ENCODE assay signal across 8 cellular contexts in the genomic region with DNA sequence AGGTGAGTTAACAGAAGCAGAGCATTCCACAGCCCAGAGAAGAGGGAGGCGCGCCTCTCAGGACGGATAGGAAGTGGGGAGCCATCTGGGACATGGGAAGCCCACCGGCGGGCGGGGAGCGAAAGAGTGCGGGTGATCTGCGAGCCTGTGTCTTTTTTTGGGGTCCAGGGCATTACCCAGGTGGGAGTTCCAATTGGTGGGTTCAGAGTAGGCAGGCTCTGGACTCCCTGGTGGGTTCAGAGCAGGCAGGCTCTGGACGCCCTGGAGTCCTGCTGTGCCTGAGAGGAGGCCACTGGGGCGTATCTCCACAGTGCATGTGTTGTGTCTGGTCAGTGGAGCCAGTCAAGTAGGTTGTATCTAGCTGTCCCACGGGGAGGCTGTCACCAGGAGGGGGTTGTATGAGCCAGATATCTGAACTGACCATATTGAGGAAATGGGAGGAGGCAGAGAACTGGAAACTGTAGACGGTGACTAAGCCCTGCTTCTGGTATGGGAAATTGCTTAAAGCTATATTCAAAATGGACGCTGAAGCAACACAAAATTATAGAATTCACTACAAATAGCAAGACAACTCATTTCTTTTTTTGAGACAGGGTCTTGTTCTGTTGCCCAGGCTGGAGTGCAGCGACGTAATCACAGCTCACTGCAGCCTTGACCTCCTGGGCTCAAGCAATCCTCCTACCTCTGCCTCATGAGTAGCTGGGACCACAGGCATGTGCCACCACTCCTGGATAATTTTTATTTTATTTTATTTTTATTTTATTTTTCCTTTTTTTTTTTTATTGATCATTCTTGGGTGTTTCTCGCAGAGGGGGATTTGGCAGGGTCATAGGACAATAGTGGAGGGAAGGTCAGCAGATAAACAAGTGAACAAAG. TPM values are rescaled to one million over a fixed set of nuclear protein-coding genes. Genes with fewer than 3 reads are reported as not detected.
DNase-seq lines count a peak whose midpoint lies in the region; ATAC-seq and TF ChIP-seq lines count a peak whose summit lies in the region.

No MANE protein-coding gene starts in this region.

- H3K36me3 Mint-ChIP-seq in endodermal cell (ENCODE audit: low read depth) = peaks cover 7% of the 10 kb centered on the region

- peaks cover 29% of the 10 kb centered on the region for H3K9me3 Mint-ChIP-seq in endodermal cell

- ATAC-seq in GM18508 (IDR thresholded peaks at IDR 0.05; ENCODE audit: insufficient read depth, unreplicated experiment) = peak; percentile 38
- peak; percentile 62 for ATAC-seq in HG02610 (IDR thresholded peaks at IDR 0.05; ENCODE audit: unreplicated experiment)
- no peak for ATAC-seq in HG03025 (IDR thresholded peaks at IDR 0.05; ENCODE audit: low FRiP score, unreplicated experiment)

- WGBS in endodermal cell (ENCODE audit: insufficient coverage in 1 of 2, insufficient read length in 1 of 2), 2 experiments = 93 to 96% methylated on average over 6 to 16 of the region's 17 CpGs

- H3K27me3 Mint-ChIP-seq in endodermal cell (ENCODE audit: insufficient read depth) = no peaks in the 10 kb centered on the region

- H3K9ac ChIP-seq in endodermal cell (ENCODE audit: extremely low read depth, low read length, poor library complexity, severe bottlenecking) = no peak overlapping the region

- no peak overlapping the region for H3K27ac Mint-ChIP-seq in endodermal cell

- no peak overlapping the region for H3K4me3 Mint-ChIP-seq in endodermal cell

- H3K4me1 ChIP-seq in endodermal cell (ENCODE audit: control insufficient read depth, insufficient read depth, low read length) = no peaks in the 10 kb centered on the region

- no peaks in the 10 kb centered on the region for H3K4me1 Mint-ChIP-seq in endodermal cell

- no peak overlapping the region for H3K4me3 ChIP-seq in endodermal cell (ENCODE audit: low read length)

- DNase-seq in NOMO-1 treated with DMSO at 0.1 percent for 48 hours (lab: John Stamatoyannopoulos, UW; ENCODE audit: unreplicated experiment) (peak; percentile 97), glomerular endothelial cell (ENCODE audit: extremely low read depth, low read depth, low spot score) (peak; percentile 74), occipital lobe (lab: John Stamatoyannopoulos, UW) (no peak), endodermal cell (no peak), T1000 (lab: John Stamatoyannopoulos, UW) (no peak)

- peaks cover 9% of the 10 kb centered on the region for H3K9me3 ChIP-seq in endodermal cell (ENCODE audit: control insufficient read depth, low read length)

- TF ChIP-seq CTCF in endodermal cell (conservative IDR thresholded peaks at IDR 0.05) = no peak

- no peak overlapping the region for H3K27ac ChIP-seq in endodermal cell (ENCODE audit: low read depth, low read length)

- no peaks in the 10 kb centered on the region for H3K36me3 ChIP-seq in endodermal cell (ENCODE audit: control insufficient read depth, insufficient read depth, low read length)

- no peaks in the 10 kb centered on the region for H3K27me3 ChIP-seq in endodermal cell (ENCODE audit: control insufficient read depth, insufficient read depth, low read length, poor library complexity, severe bottlenecking)

RNA-seq across cellular contexts. Expression of gene CHST2, which starts 34.5 kb away (rescaled TPM):
- total RNA-seq in glomerular endothelial cell (29.3 and 32.0 TPM in 2 replicates), occipital lobe (33.4 TPM), endodermal cell (1 to 10 TPM; 3.4 to 7.2 TPM)
- polyA plus RNA-seq in endodermal cell (2013, experiment 1 of 2) = 5.2 TPM
- polyA plus RNA-seq in endodermal cell (2013, experiment 2 of 2) = 5.1 TPM

Comparison
In these comparisons a context has a peak if more than half of its experiments do, and no peak if none do; other contexts are left out.
1. DNase-seq: peak in NOMO-1 treated with DMSO at 0.1 percent for 48 hours (single experiment) and glomerular endothelial cell (single experiment); none in occipital lobe (single experiment), endodermal cell (single experiment) and T1000 (single experiment).